Comparison of ENCODE assay signal across 7 cellular contexts in the genomic region with DNA sequence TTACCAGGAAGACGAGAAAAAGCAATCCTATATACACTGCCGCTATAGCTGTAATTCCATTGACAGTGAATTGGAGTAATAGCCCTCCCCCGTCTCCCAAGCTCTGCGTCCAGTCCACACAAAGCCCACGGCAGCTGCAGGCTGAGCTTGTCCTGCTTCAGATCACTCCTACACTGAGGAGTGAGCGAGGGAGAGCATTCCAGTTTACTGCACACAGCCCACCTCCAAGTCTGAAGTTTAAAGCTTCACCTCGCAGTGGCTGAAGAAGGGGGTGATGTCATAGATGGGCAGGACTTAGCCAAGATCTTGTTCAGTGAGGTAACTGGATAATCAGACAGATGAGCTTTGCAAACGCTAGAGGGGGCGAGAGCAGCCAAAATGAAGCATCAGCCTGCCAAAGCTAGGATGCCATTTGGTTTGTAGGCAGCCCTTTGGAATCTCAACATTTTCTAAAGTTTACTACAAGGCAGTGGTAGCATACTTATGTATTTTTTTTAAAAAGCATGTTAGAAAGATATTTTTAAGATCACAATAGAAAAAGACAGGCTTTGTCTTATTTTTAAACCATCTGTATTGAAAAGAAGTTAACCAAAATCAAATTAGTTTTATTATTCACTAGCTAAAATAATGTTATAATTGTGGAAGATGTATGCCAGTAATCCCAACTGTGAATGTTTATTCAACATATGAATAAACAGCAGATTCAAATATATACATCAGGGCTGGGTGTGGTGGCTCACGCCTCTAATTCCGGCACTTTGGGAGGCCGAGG. TPM values are rescaled to one million over a fixed set of nuclear protein-coding genes. Genes with fewer than 3 reads are reported as not detected.
DNase-seq lines count a peak whose midpoint lies in the region; ATAC-seq and TF ChIP-seq lines count a peak whose summit lies in the region.

Gene FLRT3, minus strand, starts transcription at position 213 of the 772 bp plus-strand sequence. CDS start 10,106 bp downstream, outside the sequence.

- intact Hi-C loops in PC-9 (cut with micrococcal nuclease; ENCODE audit: unreplicated experiment) = loop anchor here (2.0 to 10.0 kb wide), 6 partner anchors 147 to 1593 kb away; no protein-coding TSS in a partner anchor

- H4K20me1 ChIP-seq in PC-9 (ENCODE audit: insufficient read depth) = no peaks in the 10 kb centered on the region

- peak; percentile 40 for ATAC-seq in stimulated activated naive CD8-positive, alpha-beta T cell treated with anti-CD3 and anti-CD28 coated beads, Interleukin-15, Interleukin-2, amounts not matched to agents 100 U/mL and 50 U/mL, for 24 hours

- DNase-seq in HAP-1 (ENCODE audit: low spot score in 2 of 2) (peak; percentile 62 to 66), Kasumi-1 (lab: John Stamatoyannopoulos, UW) (peak; percentile 87 to 90), PC-9 (peak; percentile 67 to 84), dedifferentiated amniotic fluid mesenchymal stem cell (ENCODE audit: extremely low spot score) (peak; percentile 99), kidney tubule cell (ENCODE audit: low spot score) (peak; percentile 98)
- peak; percentile 4 for DNase-seq in stimulated activated naive CD8-positive, alpha-beta T cell treated with anti-CD3 and anti-CD28 coated beads, Interleukin-15, Interleukin-2, amounts not matched to agents 100 U/mL and 50 U/mL, for 24 hours

- H3K4me2 ChIP-seq in PC-9 = peak within 1 kb of the TSS; percentile 87

- H3F3A ChIP-seq in PC-9 (ENCODE audit: insufficient read depth, low read depth) = no peaks in the 10 kb centered on the region

- H3K9me2 ChIP-seq in PC-9 (ENCODE audit: insufficient read depth) = no peaks in the 10 kb centered on the region

- POLR2A ChIA-PET in PC-9 (lab: Charles Lee; ENCODE audit: unreplicated experiment) = interaction anchor here (0.6 to 0.7 kb wide), 3 partner anchors 226 to 648 kb away, joined by 3 to 5 read pairs (median 3); no protein-coding TSS in a partner anchor

- no peaks in the 10 kb centered on the region for H3K4me1 ChIP-seq in HAP-1
- H3K4me1 ChIP-seq in PC-9 (replicated peaks; ENCODE audit: insufficient read depth) = no peaks in the 10 kb centered on the region

- in situ Hi-C loops in HAP-1 (cut with MboI; ENCODE audit: low sequenced_read_pairs) = no loop called here

- BruUV-seq in PC-9 (replicated peaks; lab: Mats Ljungman, UMichigan) = no TSS peak

- H3K9me3 ChIP-seq in HAP-1 = no peaks in the 10 kb centered on the region
- no peaks in the 10 kb centered on the region for H3K9me3 ChIP-seq in PC-9 (ENCODE audit: insufficient read depth, low read depth)

- H3K27ac ChIP-seq in PC-9 = no peak within 1 kb of the TSS

- TF ChIP-seq CTCF in GM12874 (IDR thresholded peaks at IDR 0.05; ENCODE audit: insufficient read depth, low read depth, low read length) (peak; percentile 77), PC-9 (conservative IDR thresholded peaks at IDR 0.05) (peak; percentile 80)

- no peak within 1 kb of the TSS for H3K4me3 ChIP-seq in HAP-1
- H3K4me3 ChIP-seq in PC-9 = peak within 1 kb of the TSS; percentile 65

- H3K27me3 ChIP-seq in HAP-1 (ENCODE audit: low read depth) (peaks cover 13% of the 10 kb centered on the region), PC-9 (ENCODE audit: insufficient read depth, low read depth) (no peaks in the 10 kb centered on the region)

- H3K79me2 ChIP-seq in PC-9 (ENCODE audit: low read depth) = no peaks in the 10 kb centered on the region

- H2AFZ ChIP-seq in PC-9 = peak within 1 kb of the TSS; percentile 83

- CTCF ChIA-PET in PC-9 (lab: Charles Lee) = interaction anchor here (0.6 to 1.1 kb wide), 6 partner anchors 78 to 1432 kb away, joined by 3 read pairs; no protein-coding TSS in a partner anchor

- H3K36me3 ChIP-seq in HAP-1 (replicated peaks) = no peaks in the 10 kb centered on the region
- H3K36me3 ChIP-seq in PC-9 (ENCODE audit: low read depth) = no peaks in the 10 kb centered on the region

RNA-seq across cellular contexts. Expression of gene FLRT3, which starts in this region (rescaled TPM):
- total RNA-seq in PC-9 (2021) = 0.70 and 0.95 TPM in 2 replicates

Comparison
In these comparisons a context has a peak if more than half of its experiments do, and no peak if none do; other contexts are left out.
1. Peak in DNase-seq, H3K4me3 ChIP-seq and H3K4me2 ChIP-seq in PC-9; RNA of the gene not detected or under 1 TPM.
2. DNase-seq: peak in every context shown above with its lines; median percentile 99 in dedifferentiated amniotic fluid mesenchymal stem cell; 98 in kidney tubule cell; 88 in Kasumi-1; 76 in PC-9; 64 in HAP-1; 4 in stimulated activated naive CD8-positive, alpha-beta T cell treated with anti-CD3 and anti-CD28 coated beads, Interleukin-15, Interleukin-2, amounts not matched to agents 100 U/mL and 50 U/mL, for 24 hours.